8 cellular contexts compared by ENCODE assay signal in the genomic region with DNA sequence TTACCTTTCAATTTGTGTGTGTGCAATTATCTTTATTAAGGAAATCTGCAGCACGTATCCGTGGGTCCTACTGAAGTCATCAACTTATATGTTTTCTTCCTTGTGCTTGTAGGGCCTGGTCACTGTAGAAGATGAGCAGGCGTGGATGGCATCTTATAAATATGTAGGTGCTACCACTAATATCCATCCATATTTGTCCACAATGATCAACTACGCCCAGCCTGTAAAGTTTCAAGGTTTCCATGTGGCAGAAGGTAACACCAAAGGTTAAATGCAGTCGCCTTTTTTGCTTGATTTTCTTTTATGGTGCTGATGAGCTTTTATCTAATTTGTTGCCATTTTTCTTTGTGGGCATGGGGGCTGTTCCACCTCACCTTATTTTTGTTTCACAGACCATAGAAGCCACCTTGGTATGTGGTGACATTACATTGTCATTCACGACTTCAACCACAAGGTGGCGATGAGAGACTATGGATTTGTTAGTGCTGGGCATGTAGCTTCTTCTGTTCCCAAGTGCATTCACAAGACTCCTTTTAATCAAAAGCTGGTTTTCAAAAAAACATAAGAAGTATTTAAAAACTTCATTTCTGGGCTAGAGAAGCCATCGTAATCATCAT.
A peak's percentile ranks its signal among the peaks of the same experiment; 100 is the strongest.
DNase-seq lines count a peak whose midpoint lies in the region; ATAC-seq and TF ChIP-seq lines count a peak whose summit lies in the region.

No MANE protein-coding gene starts in this region.

- ATAC-seq in GM19395 (IDR thresholded peaks at IDR 0.05; ENCODE audit: unreplicated experiment) (peak; percentile 42), HG03457 (IDR thresholded peaks at IDR 0.05; ENCODE audit: unreplicated experiment) (no peak)

- no peaks in the 10 kb centered on the region for H3K9me3 ChIP-seq in prostate gland

- no peaks in the 10 kb centered on the region for H3K36me3 ChIP-seq in prostate gland

- no peaks in the 10 kb centered on the region for H3K4me1 ChIP-seq in prostate gland (replicated peaks)

- no peak overlapping the region for H3K4me3 ChIP-seq in prostate gland

- no peak for TF ChIP-seq POLR2A in prostate gland (IDR thresholded peaks at IDR 0.05)

- H3K27ac ChIP-seq in prostate gland = no peak overlapping the region

- H3K27me3 ChIP-seq in prostate gland (replicated peaks; ENCODE audit: insufficient read depth) = no peaks in the 10 kb centered on the region

- 45% methylated on average over 8 of the region's 8 CpGs for WGBS in prostate gland

- intact Hi-C loops in prostate gland (cut with DNase I) = loop anchor here (2.0 kb wide), 1 partner anchor 203 kb away; no protein-coding TSS in a partner anchor

- DNase-seq in DMS153 (lab: John Stamatoyannopoulos, UW) = peak; percentile 26
- peak; percentile 64 for DNase-seq in HK-2 (ENCODE audit: unreplicated experiment)
- DNase-seq in NOMO-1 treated with DMSO at 0.1 percent for 48 hours (lab: John Stamatoyannopoulos, UW; ENCODE audit: unreplicated experiment) = peak; percentile 58
- peak; percentile 7 for DNase-seq in activated gamma-delta T cell treated with anti-CD3 and anti-CD28 coated beads, Interleukin-2, amount 50 U/mL, for 16 hours (ENCODE audit: low read depth)
- DNase-seq in glomerular endothelial cell (ENCODE audit: extremely low read depth, low read depth, low spot score) = peak; percentile 61
- DNase-seq in prostate gland (ENCODE audit: low spot score) = peak; percentile 53

- peak; percentile 74 to 89 (median 84) for TF ChIP-seq CTCF in prostate gland (IDR thresholded peaks at IDR 0.05)

Comparison
In these comparisons a context has a peak if more than half of its experiments do, and no peak if none do; other contexts are left out.
1. DNase-seq: peak in every context shown above with its lines; median percentile 64 in HK-2; 61 in glomerular endothelial cell; 58 in NOMO-1 treated with DMSO at 0.1 percent for 48 hours; 53 in prostate gland; 26 in DMS153; 7 in activated gamma-delta T cell treated with anti-CD3 and anti-CD28 coated beads, Interleukin-2, amount 50 U/mL, for 16 hours.